In the genomic region with DNA sequence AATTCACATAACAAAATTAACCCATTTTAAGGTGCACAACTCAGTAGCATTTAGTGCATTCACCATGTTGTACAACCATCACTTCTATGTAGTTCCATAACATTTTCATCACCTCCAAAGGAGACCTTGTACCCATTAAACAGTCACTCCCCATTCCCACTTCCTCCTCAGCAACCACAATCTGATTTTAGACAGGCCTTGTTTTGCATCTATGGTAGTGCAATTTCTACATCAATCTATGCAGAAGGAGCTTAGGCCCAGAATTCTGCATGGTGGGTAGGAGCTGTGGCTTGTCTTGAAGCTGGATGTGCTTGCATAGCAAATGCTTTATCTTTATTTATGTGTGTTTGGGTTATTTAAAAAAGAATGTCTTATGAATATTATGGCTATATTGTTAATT, we compare ENCODE assay signal across 12 cellular contexts. TPM values are rescaled to one million over a fixed set of nuclear protein-coding genes. Genes with fewer than 3 reads are reported as not detected.
DNase-seq lines count a peak whose midpoint lies in the region; ATAC-seq, FAIRE-seq and TF ChIP-seq lines count a peak whose summit lies in the region.
"Had no signal": no experiment of that assay in that cellular context is flagged by ENCODE, and none has a peak within 500 bp of the region (broad histone marks: within the 10 kb centered on the region; RNA-seq: fewer than 3 reads in every experiment).

No MANE protein-coding gene starts in this region.

- H3K36me3 Mint-ChIP-seq in CD8-positive, alpha-beta memory T cell, result peaks cover 0 to 4% (median 0%) of the 10 kb centered on the region in 3 donors

- peak; percentile 97 for FAIRE-seq in GM19239 (lab: Jason Lieb, UNC)

- H3K9me3 ChIP-seq in CD8-positive, alpha-beta memory T cell (ENCODE audit: low read length), result no peaks in the 10 kb centered on the region
- no peaks in the 10 kb centered on the region for H3K9me3 ChIP-seq in lower lobe of right lung

- no peaks in the 10 kb centered on the region for H3K36me3 ChIP-seq in CD8-positive, alpha-beta memory T cell (ENCODE audit: insufficient read depth, low read length)
- H3K36me3 ChIP-seq in lower lobe of right lung, result no peaks in the 10 kb centered on the region

- CTCF ChIA-PET in CD8-positive, alpha-beta memory T cell (lab: Charles Lee), result no interaction called here

- H3K27ac Mint-ChIP-seq in CD8-positive, alpha-beta memory T cell, result peak overlapping the region; percentile 84 to 97 (median 95)

- H3K27me3 Mint-ChIP-seq in CD8-positive, alpha-beta memory T cell, result no peaks in the 10 kb centered on the region

- H3K27me3 ChIP-seq in CD8-positive, alpha-beta memory T cell (ENCODE audit: insufficient read depth, low read length, poor library complexity, severe bottlenecking), result no peaks in the 10 kb centered on the region
- H3K27me3 ChIP-seq in lower lobe of right lung (ENCODE audit: low read depth), result no peaks in the 10 kb centered on the region

- intact Hi-C loops in lower lobe of right lung (cut with DNase I), result no loop called here

- H3K4me1 Mint-ChIP-seq in CD8-positive, alpha-beta memory T cell, result peaks cover 45 to 62% (median 56%) of the 10 kb centered on the region in 3 donors

- no peak for TF ChIP-seq CTCF in lower lobe of right lung (IDR thresholded peaks at IDR 0.05)

- H3K4me3 Mint-ChIP-seq in CD8-positive, alpha-beta memory T cell, result peak overlapping the region in 6 of 7 donors; percentile 12 to 70 (median 42)

- no peak for DNase-seq in CD8-positive, alpha-beta memory T cell
- no peak for DNase-seq in GM19239 (ENCODE audit: insufficient read length, low spot score)
- DNase-seq in SKM-1 treated with dmso at 0.1 percent for 144 hours (lab: John Stamatoyannopoulos, UW; ENCODE audit: unreplicated experiment), result peak; percentile 31
- no peak for DNase-seq in lower lobe of right lung
- no peak for DNase-seq in amniotic stem cell (lab: John Stamatoyannopoulos, UW)
- DNase-seq in DMS53 treated with DMSO at 0.1 percent for 48 hours (lab: John Stamatoyannopoulos, UW; ENCODE audit: unreplicated experiment), result no peak
- DNase-seq in NCI-H526 treated with DMSO at 0.1 percent for 48 hours (lab: John Stamatoyannopoulos, UW), result no peak
- DNase-seq: aorta, NCI-H187 treated with DMSO at 0.1 percent for 48 hours, right cardiac atrium had no signal

- peaks cover 0 to 2% (median 0%) of the 10 kb centered on the region in 5 donors for H3K9me3 Mint-ChIP-seq in CD8-positive, alpha-beta memory T cell

- POLR2A ChIA-PET in CD8-positive, alpha-beta memory T cell (lab: Charles Lee), result interaction anchor here (0.6 to 1.2 kb wide), 4 partner anchors 9 to 63 kb away, joined by 3 to 4 read pairs (median 3); a partner anchor contains a TSS

- ATAC-seq in lower lobe of right lung, result peak; percentile 56 to 69
- ATAC-seq in GM19328 (IDR thresholded peaks at IDR 0.05; ENCODE audit: unreplicated experiment), result no peak

- peaks cover 44% of the 10 kb centered on the region for H3K4me1 ChIP-seq in CD8-positive, alpha-beta memory T cell (ENCODE audit: insufficient read depth, low read length)
- peaks cover 8% of the 10 kb centered on the region for H3K4me1 ChIP-seq in lower lobe of right lung

- H3K27ac ChIP-seq in CD8-positive, alpha-beta memory T cell (ENCODE audit: low read depth, low read length), result peak overlapping the region; percentile 16
- peak overlapping the region; percentile 31 for H3K27ac ChIP-seq in lower lobe of right lung

- no peak overlapping the region for H3K4me3 ChIP-seq in CD8-positive, alpha-beta memory T cell (ENCODE audit: low read length)
- no peak overlapping the region for H3K4me3 ChIP-seq in lower lobe of right lung

RNA-seq across cellular contexts. Expression of a gene that starts 13.5 kb away (rescaled TPM):
- 10 to 100 TPM; 20.3 to 22.2 TPM for total RNA-seq in CD8-positive, alpha-beta memory T cell
- polyA plus RNA-seq in CD8-positive, alpha-beta memory T cell, result 3.2 TPM
- total RNA-seq in lower lobe of right lung, result 144 TPM
- total RNA-seq: dermis microvascular lymphatic vessel endothelial cell had no signal

RNA-seq across cellular contexts. Expression of a gene that starts 34.0 kb away (rescaled TPM):
- total RNA-seq in CD8-positive, alpha-beta memory T cell, result 10 to 100 TPM; 24.7 to 26.1 TPM
- polyA plus RNA-seq in CD8-positive, alpha-beta memory T cell, result 56.0 TPM
- 480 TPM for total RNA-seq in lower lobe of right lung

RNA-seq across cellular contexts. Expression of a gene that starts 42.8 kb away (rescaled TPM):
- 10 to 100 TPM; 16.0 to 22.7 TPM for total RNA-seq in CD8-positive, alpha-beta memory T cell
- 4.3 TPM for polyA plus RNA-seq in CD8-positive, alpha-beta memory T cell
- total RNA-seq in lower lobe of right lung, result 132 TPM

Comparison
In these comparisons a context has a peak if more than half of its experiments do, and no peak if none do; other contexts are left out.
1. RNA of a gene that starts 34.0 kb away (total RNA-seq): 480 TPM in lower lobe of right lung (single experiment); 24.7 to 26.1 TPM in CD8-positive, alpha-beta memory T cell; every median in the first group is over 10 times any median in the second.